ENCODE assay signal across 1 cellular context in the genomic region with DNA sequence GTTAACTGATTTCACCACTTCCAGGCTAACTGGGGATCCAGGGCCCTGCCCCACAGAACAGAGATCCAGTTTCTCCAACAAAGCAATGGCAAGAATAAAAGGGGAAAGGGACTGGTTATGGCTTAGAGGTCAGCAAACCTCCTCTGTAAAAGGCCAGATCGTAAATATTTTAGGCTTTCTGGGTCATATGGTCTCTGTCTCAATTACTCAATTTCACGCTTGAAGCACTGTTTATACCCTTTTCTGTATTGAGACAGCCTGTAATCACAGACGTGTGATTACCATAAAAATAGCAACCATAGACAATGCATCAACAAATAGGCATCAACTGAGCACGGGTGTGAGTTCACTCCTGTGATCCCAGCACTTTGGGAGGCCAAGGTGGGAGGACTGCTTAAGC.
TF ChIP-seq lines count a peak whose summit lies in the region.

No MANE protein-coding gene starts in this region.

TF ChIP-seq in HEK293, 187 proteins besides CTCF, POLR2A, EP300 and RAD21 (continued from another document):
- TF ChIP-seq ZNF175 (tag by site-specific recombination; IDR thresholded peaks at IDR 0.05) (no peak), ZNF2 (tag by site-specific recombination; IDR thresholded peaks at IDR 0.05) (no peak), SP7 (tag by site-specific recombination; IDR thresholded peaks at IDR 0.05) (peak; percentile 97), SCRT2 (tag by site-specific recombination; IDR thresholded peaks at IDR 0.05) (no peak), FEZF1 (tag by site-specific recombination; IDR thresholded peaks at IDR 0.05) (peak; percentile 71), GFI1B (tag by site-specific recombination; IDR thresholded peaks at IDR 0.05) (no peak), ZNF341 (tag by site-specific recombination; IDR thresholded peaks at IDR 0.05; ENCODE audit: low read depth) (no peak), ZNF555 (tag by site-specific recombination; conservative IDR thresholded peaks at IDR 0.05) (no peak)
- TF ChIP-seq, protein P1, sequence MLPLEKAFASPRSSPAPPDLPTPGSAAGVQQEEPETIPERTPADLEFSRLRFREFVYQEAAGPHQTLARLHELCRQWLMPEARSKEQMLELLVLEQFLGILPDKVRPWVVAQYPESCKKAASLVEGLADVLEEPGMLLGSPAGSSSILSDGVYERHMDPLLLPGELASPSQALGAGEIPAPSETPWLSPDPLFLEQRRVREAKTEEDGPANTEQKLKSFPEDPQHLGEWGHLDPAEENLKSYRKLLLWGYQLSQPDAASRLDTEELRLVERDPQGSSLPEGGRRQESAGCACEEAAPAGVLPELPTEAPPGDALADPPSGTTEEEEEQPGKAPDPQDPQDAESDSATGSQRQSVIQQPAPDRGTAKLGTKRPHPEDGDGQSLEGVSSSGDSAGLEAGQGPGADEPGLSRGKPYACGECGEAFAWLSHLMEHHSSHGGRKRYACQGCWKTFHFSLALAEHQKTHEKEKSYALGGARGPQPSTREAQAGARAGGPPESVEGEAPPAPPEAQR (tag by site-specific recombination; IDR thresholded peaks at IDR 0.05): no peak
- TF ChIP-seq, protein P2, sequence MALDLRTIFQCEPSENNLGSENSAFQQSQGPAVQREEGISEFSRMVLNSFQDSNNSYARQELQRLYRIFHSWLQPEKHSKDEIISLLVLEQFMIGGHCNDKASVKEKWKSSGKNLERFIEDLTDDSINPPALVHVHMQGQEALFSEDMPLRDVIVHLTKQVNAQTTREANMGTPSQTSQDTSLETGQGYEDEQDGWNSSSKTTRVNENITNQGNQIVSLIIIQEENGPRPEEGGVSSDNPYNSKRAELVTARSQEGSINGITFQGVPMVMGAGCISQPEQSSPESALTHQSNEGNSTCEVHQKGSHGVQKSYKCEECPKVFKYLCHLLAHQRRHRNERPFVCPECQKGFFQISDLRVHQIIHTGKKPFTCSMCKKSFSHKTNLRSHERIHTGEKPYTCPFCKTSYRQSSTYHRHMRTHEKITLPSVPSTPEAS (tag by site-specific recombination; IDR thresholded peaks at IDR 0.05): no peak
